Comparison of ENCODE assay signal across 19 cellular contexts in the genomic region with DNA sequence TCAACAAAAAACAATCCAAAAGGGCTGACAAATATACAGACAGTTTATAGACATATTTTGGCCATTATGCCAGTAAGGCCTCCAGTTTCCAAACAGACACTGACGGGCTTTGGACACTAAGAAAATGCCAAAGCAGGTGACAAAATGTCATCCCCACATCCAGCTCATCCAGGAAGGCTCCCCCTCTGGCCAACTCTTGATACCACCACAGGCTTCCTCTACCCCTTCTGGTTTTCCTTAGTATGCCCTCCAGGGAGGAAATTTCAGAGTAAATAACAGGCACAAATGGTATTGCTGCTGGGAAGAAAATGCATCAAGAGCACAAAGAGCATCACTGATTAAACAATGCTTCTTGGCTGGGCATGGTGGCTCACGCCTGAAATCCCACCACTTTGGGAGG.
A peak's percentile ranks its signal among the peaks of the same experiment; 100 is the strongest.
DNase-seq lines count a peak whose midpoint lies in the region; ATAC-seq and TF ChIP-seq lines count a peak whose summit lies in the region.
"Had no signal": no experiment of that assay in that cellular context is flagged by ENCODE, and none has a peak within 500 bp of the region (broad histone marks: within the 10 kb centered on the region; RNA-seq: fewer than 3 reads in every experiment).

No MANE protein-coding gene starts in this region.

- H3K36me3 ChIP-seq in skeletal muscle tissue (ENCODE audit: control insufficient read depth in 3 of 3, insufficient read depth in 3 of 3, low read length in 3 of 3) = no peaks in the 10 kb centered on the region
- H3K36me3 ChIP-seq: brain microvascular endothelial cell had no signal

- no peaks in the 10 kb centered on the region for H3K9me3 ChIP-seq in skeletal muscle tissue (ENCODE audit: control insufficient read depth in 3 of 3, low read length in 3 of 3)

- no peak overlapping the region for H3K4me3 ChIP-seq in epithelial cell of proximal tubule (ENCODE audit: low read depth, low read length)
- H3K4me3 ChIP-seq in skeletal muscle tissue (ENCODE audit: low read length in 3 of 3) = no peak overlapping the region
- H3K4me3 ChIP-seq: K562 had no signal

- intact Hi-C loops in CD14-positive monocyte (cut with micrococcal nuclease) = no loop called here

- DNase-seq in CD14-positive monocyte (ENCODE audit: low spot score) (no peak), epithelial cell of proximal tubule (ENCODE audit: low read depth) (no peak), SW480 (ENCODE audit: low spot score) (no peak), NCI-H2029 treated with DMSO at 0.1 percent for 48 hours (lab: John Stamatoyannopoulos, UW) (no peak)
- DNase-seq: activated CD4-positive, alpha-beta memory T cell treated with anti-CD3 and anti-CD28 coated beads for 36 hours; activated naive CD8-positive, alpha-beta T cell treated with anti-CD3 and anti-CD28 coated beads, Interleukin-2, amount 10 ng/mL, durations not matched to agents 7 days and 5 days; activated T-cell treated with anti-CD3 and anti-CD28 coated beads, Interleukin-2, amount 50 U/mL, for 4 hours; brain microvascular endothelial cell; immature natural killer cell; mammary epithelial cell; NCI-H1092 treated with DMSO at 0.1 percent for 48 hours; NCI-H2171 treated with DMSO at 0.1 percent for 48 hours had no signal

- H3K27me3 Mint-ChIP-seq in CD14-positive monocyte (ENCODE audit: low read depth in 3 of 3) (no peaks in the 10 kb centered on the region), IgD-negative memory B cell (no peaks in the 10 kb centered on the region)
- H3K27me3 Mint-ChIP-seq: activated CD4-positive, alpha-beta memory T cell treated with anti-CD3 and anti-CD28 coated beads for 36 hours; activated naive CD8-positive, alpha-beta T cell treated with anti-CD3 and anti-CD28 coated beads, Interleukin-2, amount 10 ng/mL, durations not matched to agents 7 days and 5 days had no signal

- peak overlapping the region in 5 of 7 donors; percentile 25 to 88 (median 65) for H3K27ac Mint-ChIP-seq in CD14-positive monocyte
- H3K27ac Mint-ChIP-seq in IgD-negative memory B cell = peak overlapping the region; percentile 54 to 80 (median 69)
- H3K27ac Mint-ChIP-seq: activated CD4-positive, alpha-beta memory T cell treated with anti-CD3 and anti-CD28 coated beads for 36 hours; activated naive CD8-positive, alpha-beta T cell treated with anti-CD3 and anti-CD28 coated beads, Interleukin-2, amount 10 ng/mL, durations not matched to agents 7 days and 5 days had no signal

- H3K4me3 Mint-ChIP-seq in CD14-positive monocyte = no peak overlapping the region
- peak overlapping the region in 3 of 4 donors; percentile 43 to 87 (median 51) for H3K4me3 Mint-ChIP-seq in IgD-negative memory B cell
- H3K4me3 Mint-ChIP-seq: activated CD4-positive, alpha-beta memory T cell treated with anti-CD3 and anti-CD28 coated beads for 36 hours; activated naive CD8-positive, alpha-beta T cell treated with anti-CD3 and anti-CD28 coated beads, Interleukin-2, amount 10 ng/mL, durations not matched to agents 7 days and 5 days; activated T-cell treated with anti-CD3 and anti-CD28 coated beads, Interleukin-2, amount 50 U/mL, for 4 hours; immature natural killer cell; nephron had no signal

- ATAC-seq in GM21367 (IDR thresholded peaks at IDR 0.05; ENCODE audit: unreplicated experiment) = no peak
- ATAC-seq in GM18909 (IDR thresholded peaks at IDR 0.05; ENCODE audit: poor library complexity, unreplicated experiment) = no peak
- ATAC-seq: activated T-cell treated with anti-CD3 and anti-CD28 coated beads, Interleukin-2, amount 50 U/mL, for 4 hours; K562 had no signal

- H3K36me3 Mint-ChIP-seq in CD14-positive monocyte (peaks cover 48 to 49% of the 10 kb centered on the region in 2 donors), IgD-negative memory B cell (peaks cover 7% of the 10 kb centered on the region)
- H3K36me3 Mint-ChIP-seq: activated CD4-positive, alpha-beta memory T cell treated with anti-CD3 and anti-CD28 coated beads for 36 hours had no signal

- no peaks in the 10 kb centered on the region for H3K27me3 ChIP-seq in skeletal muscle tissue (ENCODE audit: control insufficient read depth in 3 of 3, insufficient read depth in 3 of 3, low read length in 3 of 3)
- H3K27me3 ChIP-seq: brain microvascular endothelial cell had no signal

- H3K4me1 Mint-ChIP-seq in CD14-positive monocyte (peaks cover 29% of the 10 kb centered on the region), IgD-negative memory B cell (peaks cover 27 to 37% (median 28%) of the 10 kb centered on the region in 3 donors)
- H3K4me1 Mint-ChIP-seq: activated naive CD8-positive, alpha-beta T cell treated with anti-CD3 and anti-CD28 coated beads, Interleukin-2, amount 10 ng/mL, durations not matched to agents 7 days and 5 days had no signal

- no peak overlapping the region for H3K9ac ChIP-seq in skeletal muscle tissue (ENCODE audit: low read depth in 1 of 3, low read length in 3 of 3)

- H3K9me3 Mint-ChIP-seq in CD14-positive monocyte = peaks cover 0 to 13% (median 3%) of the 10 kb centered on the region in 7 donors
- H3K9me3 Mint-ChIP-seq in IgD-negative memory B cell = peaks cover 0 to 1% (median 0%) of the 10 kb centered on the region in 3 donors
- H3K9me3 Mint-ChIP-seq: activated CD4-positive, alpha-beta memory T cell treated with anti-CD3 and anti-CD28 coated beads for 36 hours; activated T-cell treated with anti-CD3 and anti-CD28 coated beads, Interleukin-2, amount 50 U/mL, for 4 hours; immature natural killer cell had no signal

- TF ChIP-seq CTCF in CD14-positive monocyte (IDR thresholded peaks at IDR 0.05) = no peak
- TF ChIP-seq CTCF in epithelial cell of proximal tubule (conservative IDR thresholded peaks at IDR 0.05; ENCODE audit: low read depth, low read length) = peak; percentile 42

- H3K4me1 ChIP-seq in skeletal muscle tissue (ENCODE audit: control insufficient read depth in 3 of 3, insufficient read depth in 3 of 3, low read length in 3 of 3) = no peaks in the 10 kb centered on the region

- peak overlapping the region; percentile 19 for H3K27ac ChIP-seq in skeletal muscle tissue (ENCODE audit: low read depth, low read length)
- H3K27ac ChIP-seq: brain microvascular endothelial cell, HL-60 had no signal

Comparison
In these comparisons a context has a peak if more than half of its experiments do, and no peak if none do; other contexts are left out.
1. H3K4me3 Mint-ChIP-seq: peak in IgD-negative memory B cell (3 of 4); none in CD14-positive monocyte (0 of 2).